21 cellular contexts compared by ENCODE assay signal in the genomic region with DNA sequence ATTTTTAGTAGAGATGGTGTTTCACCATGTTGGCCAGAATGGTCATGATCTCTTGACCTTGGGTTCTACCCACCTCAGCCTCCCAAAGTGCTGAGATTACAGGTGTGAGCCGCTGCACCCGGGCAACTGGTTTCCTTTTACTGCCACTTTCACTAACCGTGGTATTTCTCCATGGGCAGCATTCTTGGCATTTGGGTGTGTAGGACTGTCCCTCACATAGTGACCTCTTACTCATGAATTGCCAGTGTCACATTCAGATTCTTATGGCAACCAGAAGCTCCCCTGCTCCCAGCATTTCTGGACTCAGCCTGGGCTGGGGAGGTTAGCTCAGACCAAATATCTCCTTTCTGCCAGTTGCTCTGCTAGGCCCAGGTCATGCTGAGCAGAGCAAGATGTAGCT. TPM values are rescaled to one million over a fixed set of nuclear protein-coding genes. Genes with fewer than 3 reads are reported as not detected.
"Had no signal": no experiment of that assay in that cellular context is flagged by ENCODE, and none has a peak within 500 bp of the region (broad histone marks: within the 10 kb centered on the region; RNA-seq: fewer than 3 reads in every experiment).

No MANE protein-coding gene starts in this region.

- H3K27me3 ChIP-seq: MG63, SJSA1 had no signal

- ATAC-seq: PC-3 had no signal

- H3K36me3 ChIP-seq: MG63, SJSA1 had no signal

- DNase-seq: KBM-7, MG63, NCI-H1092 treated with DMSO at 0.1 percent for 48 hours, NCI-H1436, NCI-H187, NCI-H2029, NCI-H2081 treated with DMSO at 0.1 percent for 48 hours, NCI-H2171 treated with DMSO at 0.1 percent for 48 hours, NCI-H345, NCI-H446 treated with DMSO at 0.1 percent for 48 hours, NCI-H510A treated with DMSO at 0.1 percent for 48 hours, NCI-H748 treated with DMSO at 0.1 percent for 48 hours, PC-3, Right ventricle myocardium superior, RPMI8226, SIG-M5 had no signal

- H3K4me3 ChIP-seq: MG63, SJSA1, SK-N-MC had no signal

- H3K27ac ChIP-seq: SJSA1, SK-N-MC had no signal

- H3K9me3 ChIP-seq: MG63, SJSA1 had no signal

RNA-seq across cellular contexts. Expression of a gene that starts 50.1 kb away (rescaled TPM):
- total RNA-seq: HT-29; OCI-LY7; PC-3; Right ventricle myocardium superior; SJSA1; T-helper 1 cell treated with Interleukin-12 subunit alpha and Interleukin-12 subunit beta and Interleukin-4 antibody, amounts not matched to agents 30 ng/mL and 1 ng/mL, for 36 hours had no signal
